11 cellular contexts compared by ENCODE assay signal in the genomic region with DNA sequence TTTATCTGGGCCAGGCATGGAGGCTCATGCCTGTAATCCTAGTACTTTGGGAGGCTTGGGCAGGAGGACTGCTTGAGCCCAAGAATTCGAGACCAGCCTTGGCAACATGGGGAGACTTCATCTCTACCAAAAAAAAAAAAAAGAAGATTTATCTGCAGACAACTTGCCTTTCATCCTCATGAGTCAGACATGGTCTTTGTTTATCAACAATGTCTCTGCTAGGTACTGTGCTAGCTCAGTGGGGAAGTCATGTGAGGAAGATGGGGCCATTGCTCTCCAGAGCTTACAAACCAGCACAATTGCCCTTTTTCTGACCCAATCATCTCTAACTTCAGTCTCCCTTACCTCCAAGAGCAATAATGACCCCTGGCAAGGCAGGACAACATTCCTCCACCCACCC. TPM values are rescaled to one million over a fixed set of nuclear protein-coding genes. Genes with fewer than 3 reads are reported as not detected.
DNase-seq lines count a peak whose midpoint lies in the region; ATAC-seq and TF ChIP-seq lines count a peak whose summit lies in the region.
"Had no signal": no experiment of that assay in that cellular context is flagged by ENCODE, and none has a peak within 500 bp of the region (broad histone marks: within the 10 kb centered on the region; RNA-seq: fewer than 3 reads in every experiment).

No MANE protein-coding gene starts in this region.

- H3K9ac ChIP-seq in MM.1S (ENCODE audit: low read length), result no peak overlapping the region

- H3K27me3 Mint-ChIP-seq in CD8-positive, alpha-beta T cell (ENCODE audit: low read depth), result no peaks in the 10 kb centered on the region
- H3K27me3 Mint-ChIP-seq in nephron (ENCODE audit: low read depth), result no peaks in the 10 kb centered on the region

- 0 out of 2 replicates have a peak, but pooled peaks cover 6% of the 10 kb centered on the region for H3F3A ChIP-seq in MM.1S (ENCODE audit: insufficient read depth, low read length)

- ATAC-seq in CD8-positive, alpha-beta T cell, result no peak
- no peak for ATAC-seq in HG02798 (IDR thresholded peaks at IDR 0.05; ENCODE audit: poor library complexity, unreplicated experiment)
- no peak for ATAC-seq in HG02763 (IDR thresholded peaks at IDR 0.05; ENCODE audit: unreplicated experiment)

- POLR2A ChIA-PET in CD8-positive, alpha-beta T cell (lab: Charles Lee), result interaction anchor here (0.6 kb wide), 1 partner anchor 68 kb away, joined by 5 read pairs; no protein-coding TSS in a partner anchor

- no peaks in the 10 kb centered on the region for H3K9me2 ChIP-seq in MM.1S (replicated peaks; ENCODE audit: insufficient read depth, low read length)

- H3K36me3 Mint-ChIP-seq in CD8-positive, alpha-beta T cell, result peaks cover 44% of the 10 kb centered on the region
- peaks cover 8% of the 10 kb centered on the region for H3K36me3 Mint-ChIP-seq in nephron (ENCODE audit: low read depth)

- no peak for DNase-seq in CD8-positive, alpha-beta T cell
- DNase-seq in MM.1S, result no peak
- peak; percentile 53 for DNase-seq in choroid plexus epithelial cell (ENCODE audit: low read depth)
- DNase-seq in cerebellum (ENCODE audit: low spot score), result no peak
- DNase-seq in DMS53 treated with DMSO at 0.1 percent for 48 hours (lab: John Stamatoyannopoulos, UW; ENCODE audit: unreplicated experiment), result no peak
- DNase-seq: effector CD4-positive, alpha-beta T cell; NCI-H526; WERI-Rb-1 had no signal

- H3K4me3 Mint-ChIP-seq in CD8-positive, alpha-beta T cell, result peak overlapping the region; percentile 97
- peak overlapping the region; percentile 94 to 96 (median 95) for H3K4me3 Mint-ChIP-seq in nephron

- no peak overlapping the region for H3K4me3 ChIP-seq in CD8-positive, alpha-beta T cell (ENCODE audit: low read depth, low read length)
- no peak overlapping the region for H3K4me3 ChIP-seq in MM.1S (ENCODE audit: low read length)
- H3K4me3 ChIP-seq in choroid plexus epithelial cell (ENCODE audit: low read depth, low read length), result no peak overlapping the region

- peaks cover 2% of the 10 kb centered on the region; the same call in 1 of the 2 replicates for H4K20me1 ChIP-seq in MM.1S (ENCODE audit: insufficient read depth, low read length)

- CTCF ChIA-PET in CD8-positive, alpha-beta T cell (lab: Charles Lee), result no interaction called here

- TF ChIP-seq CTCF in CD8-positive, alpha-beta T cell (IDR thresholded peaks at IDR 0.05), result no peak
- no peak for TF ChIP-seq CTCF in MM.1S (IDR thresholded peaks at IDR 0.05; ENCODE audit: low read length)
- no peak for TF ChIP-seq CTCF in choroid plexus epithelial cell (conservative IDR thresholded peaks at IDR 0.05; ENCODE audit: low read depth, low read length)
- TF ChIP-seq CTCF in nephron (IDR thresholded peaks at IDR 0.05; ENCODE audit: unreplicated experiment in 3 of 3), result no peak

- intact Hi-C loops in CD8-positive, alpha-beta T cell (cut with DNase I, micrococcal nuclease), result loop anchor here in 1 of 2 experiments (5.0 kb wide), 1 partner anchor 415 kb away; a partner anchor contains a TSS

- H3K79me2 ChIP-seq in MM.1S (ENCODE audit: low read length), result peaks cover 59% of the 10 kb centered on the region

- no peaks in the 10 kb centered on the region for H3K9me3 ChIP-seq in CD8-positive, alpha-beta T cell (ENCODE audit: low read length)
- H3K9me3 ChIP-seq in MM.1S (replicated peaks; ENCODE audit: insufficient read depth, low read length), result no peaks in the 10 kb centered on the region

- peaks cover 16% of the 10 kb centered on the region for H3K4me1 ChIP-seq in CD8-positive, alpha-beta T cell (ENCODE audit: insufficient read depth, low read length)
- H3K4me1 ChIP-seq in MM.1S (ENCODE audit: low read length), result peaks cover 14% of the 10 kb centered on the region

- no peak overlapping the region for H2AFZ ChIP-seq in MM.1S (ENCODE audit: low read length)

- no peaks in the 10 kb centered on the region for H3K27me3 ChIP-seq in CD8-positive, alpha-beta T cell (ENCODE audit: insufficient read depth, low read length)
- H3K27me3 ChIP-seq in MM.1S (replicated peaks; ENCODE audit: insufficient read depth, low read length), result no peaks in the 10 kb centered on the region

- peaks cover 5% of the 10 kb centered on the region for H3K36me3 ChIP-seq in CD8-positive, alpha-beta T cell (ENCODE audit: insufficient read depth, low read length)
- no peaks in the 10 kb centered on the region for H3K36me3 ChIP-seq in MM.1S (replicated peaks; ENCODE audit: insufficient read depth, low read length)

- peak overlapping the region; percentile 93; the same call in 1 of the 2 replicates for H3K4me2 ChIP-seq in MM.1S (ENCODE audit: low read depth, low read length)

- no peak overlapping the region for H3K27ac ChIP-seq in CD8-positive, alpha-beta T cell (ENCODE audit: low read depth, low read length)
- H3K27ac ChIP-seq in MM.1S (ENCODE audit: low read length), result no peak overlapping the region
- H3K27ac ChIP-seq: WERI-Rb-1 had no signal

- no peaks in the 10 kb centered on the region for H3K9me3 Mint-ChIP-seq in CD8-positive, alpha-beta T cell
- no peaks in the 10 kb centered on the region for H3K9me3 Mint-ChIP-seq in nephron

- no peak overlapping the region for H3K27ac Mint-ChIP-seq in CD8-positive, alpha-beta T cell
- peak overlapping the region in 2 of 3 experiments; percentile 58 to 92 for H3K27ac Mint-ChIP-seq in nephron

- peaks cover 44% of the 10 kb centered on the region for H3K4me1 Mint-ChIP-seq in CD8-positive, alpha-beta T cell (ENCODE audit: low read depth)
- peaks cover 26% of the 10 kb centered on the region for H3K4me1 Mint-ChIP-seq in nephron

RNA-seq across cellular contexts. Expression of a gene that starts 1.6 kb away (rescaled TPM):
- total RNA-seq in CD8-positive, alpha-beta T cell, result 10 to 100 TPM; 30.4 to 31.5 TPM
- 13.3 TPM for total RNA-seq in cerebellum

RNA-seq across cellular contexts. Expression of a gene that starts 32.5 kb away (rescaled TPM):
- 1 to 10 TPM; 2.2 to 2.4 TPM for total RNA-seq in CD8-positive, alpha-beta T cell
- 20.1 TPM for total RNA-seq in cerebellum

RNA-seq across cellular contexts. Expression of a gene that starts 47.9 kb away (rescaled TPM):
- total RNA-seq in CD8-positive, alpha-beta T cell, result under 1 TPM; 0.22 to 0.73 TPM
- 11.5 TPM for total RNA-seq in cerebellum

RNA-seq across cellular contexts. Expression of a gene that starts 50.1 kb away (rescaled TPM):
- 10 to 100 TPM; 18.2 to 20.1 TPM for total RNA-seq in CD8-positive, alpha-beta T cell
- total RNA-seq in cerebellum, result 33.6 TPM

RNA-seq across cellular contexts. Expression of a gene that starts 50.5 kb away (rescaled TPM):
- 10 to 100 TPM in 1 of 2 experiments, 1 to 10 TPM in 1; 9.8 to 12.9 TPM for total RNA-seq in CD8-positive, alpha-beta T cell
- total RNA-seq in cerebellum, result 12.8 TPM
